Comparison of ENCODE assay signal across 21 cellular contexts in genomic region chr2:215415820-215416613, GRCh38. TPM values are rescaled to one million over a fixed set of nuclear protein-coding genes. Genes with fewer than 3 reads are reported as not detected.
DNase-seq lines count a peak whose midpoint lies in the region; ATAC-seq, FAIRE-seq and TF ChIP-seq lines count a peak whose summit lies in the region.
"Had no signal": no experiment of that assay in that cellular context is flagged by ENCODE, and none has a peak within 500 bp of the region (broad histone marks: within the 10 kb centered on the region; RNA-seq: fewer than 3 reads in every experiment).

No MANE protein-coding gene starts in this region.

- H3K9ac ChIP-seq in GM23248 (peak overlapping the region; percentile 65), endodermal cell (ENCODE audit: extremely low read depth, low read length, poor library complexity, severe bottlenecking) (no peak overlapping the region)

- ATAC-seq in right lobe of liver (no peak), HG03097 (IDR thresholded peaks at IDR 0.05; ENCODE audit: low FRiP score, unreplicated experiment) (no peak)

- H3K4me3 Mint-ChIP-seq in endodermal cell: peak overlapping the region; percentile 16
- H3K4me3 Mint-ChIP-seq: CD8-positive, alpha-beta memory T cell; IgD-negative memory B cell had no signal

- no peak for TF ChIP-seq POLR2A in right lobe of liver (IDR thresholded peaks at IDR 0.05)

- no peaks in the 10 kb centered on the region for H3K9me2 ChIP-seq in GM23248 (ENCODE audit: insufficient read depth)

- TF ChIP-seq CTCF in endodermal cell (conservative IDR thresholded peaks at IDR 0.05) (no peak), right lobe of liver (IDR thresholded peaks at IDR 0.05) (no peak)

- peaks cover 20% of the 10 kb centered on the region for H3K79me2 ChIP-seq in GM23248 (ENCODE audit: insufficient read depth)

- peak overlapping the region; percentile 67 for H3K4me2 ChIP-seq in GM23248 (ENCODE audit: unreplicated experiment)

- H2AFZ ChIP-seq in GM23248: no peak overlapping the region

- intact Hi-C loops in right lobe of liver (cut with DNase I): no loop called here

- H3K27me3 ChIP-seq in GM23248 (replicated peaks; ENCODE audit: insufficient read depth) (no peaks in the 10 kb centered on the region), endodermal cell (ENCODE audit: control insufficient read depth, insufficient read depth, low read length, poor library complexity, severe bottlenecking) (no peaks in the 10 kb centered on the region), right lobe of liver (no peaks in the 10 kb centered on the region), small intestine (ENCODE audit: control insufficient read depth in 2 of 2, insufficient read depth in 2 of 2, low read length in 2 of 2) (no peaks in the 10 kb centered on the region)

- peaks cover 75% of the 10 kb centered on the region for H3K36me3 Mint-ChIP-seq in endodermal cell (ENCODE audit: low read depth)
- H3K36me3 Mint-ChIP-seq: CD8-positive, alpha-beta memory T cell; IgD-negative memory B cell had no signal

- peaks cover 45% of the 10 kb centered on the region for H4K20me1 ChIP-seq in GM23248 (ENCODE audit: insufficient read depth)

- H3K27ac ChIP-seq in GM23248 (peak overlapping the region; percentile 68), endodermal cell (ENCODE audit: low read depth, low read length) (no peak overlapping the region), right lobe of liver (peak overlapping the region in 2 of 3 donors; percentile 71 to 89), small intestine (ENCODE audit: low read depth in 1 of 2, low read length in 1 of 2) (no peak overlapping the region)
- H3K27ac ChIP-seq: HL-60, SK-N-MC had no signal

- peak overlapping the region; percentile 37 for H3K4me3 ChIP-seq in GM23248
- peak overlapping the region; percentile 69 for H3K4me3 ChIP-seq in endodermal cell (ENCODE audit: low read length)
- no peak overlapping the region for H3K4me3 ChIP-seq in right lobe of liver
- H3K4me3 ChIP-seq in small intestine (ENCODE audit: low read depth in 1 of 2, low read length in 2 of 2): no peak overlapping the region
- H3K4me3 ChIP-seq: SK-N-MC had no signal

- no peaks in the 10 kb centered on the region for H3K9me3 Mint-ChIP-seq in endodermal cell

- DNase-seq in GM23248 (no peak), endodermal cell (no peak), right lobe of liver (no peak), small intestine (no peak), EL (no peak), NCI-H82 (lab: John Stamatoyannopoulos, UW) (no peak)
- DNase-seq: ACHN; C1 segment of cervical spinal cord; CD8-positive, alpha-beta memory T cell; Karpas-422; NCI-H1048; NCI-H1436; NCI-H2029; NCI-H345; NCI-H524 treated with DMSO at 0.1 percent for 48 hours; SHP77 had no signal

- H3K27me3 Mint-ChIP-seq in endodermal cell (ENCODE audit: insufficient read depth): no peaks in the 10 kb centered on the region

- in situ Hi-C loops in GM23248 (cut with MboI): no loop called here

- H3F3A ChIP-seq in GM23248 (ENCODE audit: insufficient read depth): peaks cover 98% of the 10 kb centered on the region

- no peaks in the 10 kb centered on the region for H3K9me3 ChIP-seq in GM23248 (ENCODE audit: low read depth)
- no peaks in the 10 kb centered on the region for H3K9me3 ChIP-seq in endodermal cell (ENCODE audit: control insufficient read depth, low read length)
- no peaks in the 10 kb centered on the region for H3K9me3 ChIP-seq in right lobe of liver
- no peaks in the 10 kb centered on the region for H3K9me3 ChIP-seq in small intestine (ENCODE audit: control insufficient read depth, low read depth)

- peaks cover 50% of the 10 kb centered on the region for H3K4me1 Mint-ChIP-seq in endodermal cell
- H3K4me1 Mint-ChIP-seq: CD8-positive, alpha-beta memory T cell; IgD-negative memory B cell had no signal

- WGBS in GM23248 (ENCODE audit: low coverage in 1 of 2, low lambda C conversion rate in 2 of 2, missing lambda C conversion rate in 2 of 2), 2 experiments: 92 to 100% methylated on average over 1 of the region's 1 CpG
- no CpG with 5 or more reads among the region's 1 CpG for WGBS in endodermal cell (ENCODE audit: insufficient coverage in 1 of 2, insufficient read length in 1 of 2), 2 experiments
- 32% methylated on average over 1 of the region's 1 CpG for WGBS in right lobe of liver (ENCODE audit: insufficient coverage, low coverage, low lambda C conversion rate, missing lambda C conversion rate)
- WGBS in small intestine, 3 donors: 49 to 79% (median 76%) methylated on average over 1 of the region's 1 CpG

- H3K4me1 ChIP-seq in GM23248 (ENCODE audit: insufficient read depth) (peaks cover 87% of the 10 kb centered on the region), endodermal cell (ENCODE audit: control insufficient read depth, insufficient read depth, low read length) (peaks cover 38% of the 10 kb centered on the region), right lobe of liver (peaks cover 0 to 61% (median 18%) of the 10 kb centered on the region in 4 donors), small intestine (ENCODE audit: control insufficient read depth in 2 of 2, insufficient read depth in 1 of 2, low read depth in 1 of 2, low read length in 1 of 2) (no peaks in the 10 kb centered on the region)

- FAIRE-seq in small intestine (lab: Jason Lieb, UNC): peak; percentile 51
- FAIRE-seq: H54 had no signal

- no peak overlapping the region for H3K27ac Mint-ChIP-seq in endodermal cell
- H3K27ac Mint-ChIP-seq: CD8-positive, alpha-beta memory T cell; IgD-negative memory B cell had no signal

- H3K36me3 ChIP-seq in GM23248 (ENCODE audit: low read depth) (peaks cover 99% of the 10 kb centered on the region), endodermal cell (ENCODE audit: control insufficient read depth, insufficient read depth, low read length) (peaks cover 64% of the 10 kb centered on the region), right lobe of liver (peaks cover 0 to 40% (median 18%) of the 10 kb centered on the region in 4 donors), small intestine (ENCODE audit: control insufficient read depth in 2 of 2, insufficient read depth in 2 of 2, low read length in 2 of 2) (no peaks in the 10 kb centered on the region)

RNA-seq across cellular contexts. Expression of gene FN1, which starts 19.9 kb away (rescaled TPM):
- 33,406 and 36,331 TPM in 2 replicates for total RNA-seq in GM23248 (2014; rRNA removed; shearing (Covaris generic))
- polyA plus RNA-seq in GM23248 (2016; fragmentation: Nextera tagmentation; extraction: Ambion mirVana) (19,771 and 20,647 TPM in 2 replicates), small intestine (10 to 100 TPM in 2 of 3 donors, 1 to 10 TPM in 1; 4.2 to 90.6 (median 14.9) TPM)
- total RNA-seq in endodermal cell (1,000 to 10,000 TPM; 2,721 to 2,960 TPM), right lobe of liver (1,000 to 10,000 TPM in 5 of 6 experiments, 100 to 1,000 TPM in 1; 938 to 2,279 (median 1,324) TPM)
- polyA plus RNA-seq in endodermal cell (2013, experiment 1 of 2): 374 TPM
- 340 TPM for polyA plus RNA-seq in endodermal cell (2013, experiment 2 of 2)

Comparison
In these comparisons a context has a peak if more than half of its experiments do, and no peak if none do; other contexts are left out.
1. H3K27ac ChIP-seq: peak in GM23248 (single experiment) and right lobe of liver (2 of 3); none in endodermal cell (single experiment) and small intestine (0 of 2).
2. H3K4me3 ChIP-seq: peak in GM23248 (single experiment) and endodermal cell (single experiment); none in right lobe of liver (0 of 3) and small intestine (0 of 2).
3. RNA of gene FN1, which starts 19.9 kb away (total RNA-seq): 33,406 to 36,331 TPM in GM23248; 2,721 to 2,960 TPM in endodermal cell and 938 to 2,279 TPM in right lobe of liver; every median in the first group is over 10 times any median in the second.